In genomic region chr9:13586726-13587392, GRCh38 we compare ENCODE assay signal across 18 cellular contexts.
A peak's percentile ranks its signal among the peaks of the same experiment; 100 is the strongest.
DNase-seq lines count a peak whose midpoint lies in the region; ATAC-seq, FAIRE-seq and TF ChIP-seq lines count a peak whose summit lies in the region.
"Had no signal": no experiment of that assay in that cellular context is flagged by ENCODE, and none has a peak within 500 bp of the region (broad histone marks: within the 10 kb centered on the region; RNA-seq: fewer than 3 reads in every experiment).

No MANE protein-coding gene starts in this region.

- no peak overlapping the region for H3K27ac Mint-ChIP-seq in endothelial cell (ENCODE audit: unreplicated experiment)
- H3K27ac Mint-ChIP-seq: activated CD8-positive, alpha-beta memory T cell treated with anti-CD3 and anti-CD28 coated beads, Interleukin-2, amount 10 ng/mL, durations not matched to agents 7 days and 5 days; nephron had no signal

- peaks cover 4% of the 10 kb centered on the region for H3K36me3 Mint-ChIP-seq in endothelial cell (ENCODE audit: low read depth, unreplicated experiment)
- H3K36me3 Mint-ChIP-seq: activated CD8-positive, alpha-beta memory T cell treated with anti-CD3 and anti-CD28 coated beads, Interleukin-2, amount 10 ng/mL, durations not matched to agents 7 days and 5 days had no signal

- no peak overlapping the region for H3K4me3 ChIP-seq in HAP-1
- no peak overlapping the region for H3K4me3 ChIP-seq in psoas muscle
- no peak overlapping the region for H3K4me3 ChIP-seq in pancreas
- H3K4me3 ChIP-seq: BLaER1 had no signal

- FAIRE-seq in pancreas (lab: Jason Lieb, UNC) = no peak
- FAIRE-seq: frontal cortex had no signal

- TF ChIP-seq CTCF in endothelial cell (IDR thresholded peaks at IDR 0.05; ENCODE audit: unreplicated experiment) (no peak), psoas muscle (IDR thresholded peaks at IDR 0.05) (no peak), pancreas (IDR thresholded peaks at IDR 0.05) (no peak)

- H3K27me3 Mint-ChIP-seq in endothelial cell (ENCODE audit: unreplicated experiment) = no peaks in the 10 kb centered on the region
- H3K27me3 Mint-ChIP-seq: activated CD8-positive, alpha-beta memory T cell treated with anti-CD3 and anti-CD28 coated beads, Interleukin-2, amount 10 ng/mL, durations not matched to agents 7 days and 5 days had no signal

- in situ Hi-C loops in HAP-1 (cut with MboI; ENCODE audit: low sequenced_read_pairs) = no loop called here

- intact Hi-C loops in psoas muscle (cut with DNase I) = loop anchor here in 1 of 2 donors (5.0 kb wide), 1 partner anchor 70 kb away; no protein-coding TSS in a partner anchor
- intact Hi-C loops in pancreas (cut with DNase I) = no loop called here

- peak; percentile 19 to 65 for DNase-seq in HAP-1 (ENCODE audit: low spot score in 2 of 2)
- peak; percentile 54 for DNase-seq in NCI-H146 treated with DMSO at 0.1 percent for 48 hours (lab: John Stamatoyannopoulos, UW; ENCODE audit: unreplicated experiment)
- peak; percentile 12 for DNase-seq in endothelial cell (ENCODE audit: low spot score)
- DNase-seq in psoas muscle = no peak
- DNase-seq in pancreas = no peak
- DNase-seq: activated CD8-positive, alpha-beta memory T cell treated with anti-CD3 and anti-CD28 coated beads, Interleukin-2, amount 10 ng/mL, durations not matched to agents 7 days and 5 days; activated effector memory CD4-positive, alpha-beta T cell treated with Interleukin-2 at 50 U/mL for 16 hours; DMS 273 treated with DMSO at 0.1 percent for 48 hours; mesendoderm; NCI-H1048; NCI-H226; SIG-M5; stimulated activated CD4-positive, alpha-beta T cell treated with anti-CD3 and anti-CD28 coated beads, Interleukin-2, amount 100 ng/mL, for 48 hours had no signal

- no peak overlapping the region for H3K4me3 Mint-ChIP-seq in endothelial cell (ENCODE audit: unreplicated experiment)
- H3K4me3 Mint-ChIP-seq: activated CD8-positive, alpha-beta memory T cell treated with anti-CD3 and anti-CD28 coated beads, Interleukin-2, amount 10 ng/mL, durations not matched to agents 7 days and 5 days had no signal

- H3K27me3 ChIP-seq in HAP-1 (ENCODE audit: low read depth) = no peaks in the 10 kb centered on the region
- H3K27me3 ChIP-seq in psoas muscle (ENCODE audit: insufficient read depth in 3 of 3, low read length in 2 of 3) = no peaks in the 10 kb centered on the region
- no peaks in the 10 kb centered on the region for H3K27me3 ChIP-seq in pancreas
- H3K27me3 ChIP-seq: BLaER1 had no signal

- ATAC-seq in psoas muscle = no peak
- no peak for ATAC-seq in HG02852 (IDR thresholded peaks at IDR 0.05; ENCODE audit: unreplicated experiment)
- ATAC-seq in pancreas = no peak
- ATAC-seq in GM18867 (IDR thresholded peaks at IDR 0.05; ENCODE audit: unreplicated experiment) = no peak
- ATAC-seq: activated CD8-positive, alpha-beta memory T cell treated with anti-CD3 and anti-CD28 coated beads, Interleukin-2, amount 10 ng/mL, durations not matched to agents 7 days and 5 days had no signal

- H3K9me3 Mint-ChIP-seq in endothelial cell (ENCODE audit: unreplicated experiment) = no peaks in the 10 kb centered on the region

- WGBS in psoas muscle, 3 donors = 48 to 56% (median 55%) methylated on average over 5 of the region's 5 CpGs
- 50 to 64% methylated on average over 5 of the region's 5 CpGs for WGBS in pancreas, 2 donors

- peaks cover 19% of the 10 kb centered on the region for H3K4me1 Mint-ChIP-seq in endothelial cell (ENCODE audit: unreplicated experiment)
- H3K4me1 Mint-ChIP-seq: activated CD8-positive, alpha-beta memory T cell treated with anti-CD3 and anti-CD28 coated beads, Interleukin-2, amount 10 ng/mL, durations not matched to agents 7 days and 5 days had no signal

- H3K9me3 ChIP-seq in HAP-1 = no peaks in the 10 kb centered on the region
- H3K9me3 ChIP-seq in psoas muscle = no peaks in the 10 kb centered on the region
- no peaks in the 10 kb centered on the region for H3K9me3 ChIP-seq in pancreas
- H3K9me3 ChIP-seq: BLaER1 had no signal

- no peaks in the 10 kb centered on the region for H3K36me3 ChIP-seq in HAP-1 (replicated peaks)
- H3K36me3 ChIP-seq in psoas muscle (ENCODE audit: insufficient read depth in 1 of 2, low read depth in 1 of 2) = no peaks in the 10 kb centered on the region
- H3K36me3 ChIP-seq in pancreas = no peaks in the 10 kb centered on the region
- H3K36me3 ChIP-seq: BLaER1 had no signal

- H3K4me1 ChIP-seq in HAP-1 (peaks cover 19% of the 10 kb centered on the region), psoas muscle (peaks cover 7% of the 10 kb centered on the region), pancreas (no peaks in the 10 kb centered on the region)
- H3K4me1 ChIP-seq: BLaER1 had no signal

- peak overlapping the region; percentile 13 for H3K27ac ChIP-seq in psoas muscle
- H3K27ac ChIP-seq in pancreas = no peak overlapping the region
- H3K27ac ChIP-seq: BLaER1 had no signal

Comparison
In these comparisons a context has a peak if more than half of its experiments do, and no peak if none do; other contexts are left out.
1. DNase-seq: peak in HAP-1 (2 of 2), NCI-H146 treated with DMSO at 0.1 percent for 48 hours (single experiment) and endothelial cell (single experiment); none in psoas muscle (0 of 2) and pancreas (0 of 6).